11 cellular contexts compared by ENCODE assay signal in genomic region chr2:52495816-52496215, GRCh38.
"Had no signal": no experiment of that assay in that cellular context is flagged by ENCODE, and none has a peak within 500 bp of the region (broad histone marks: within the 10 kb centered on the region; RNA-seq: fewer than 3 reads in every experiment).

No MANE protein-coding gene starts in this region.

- H3K4me2 ChIP-seq: GM23338 had no signal

- H3K4me3 ChIP-seq: GM23248, GM23338, HAP-1 had no signal

- FAIRE-seq: H1, H54 had no signal

- H3K36me3 ChIP-seq: HAP-1 had no signal

- H3K27ac Mint-ChIP-seq: GM23338, H9, HFFc6 had no signal

- H3K9me3 ChIP-seq: HAP-1 had no signal

- H3K4me3 Mint-ChIP-seq: GM23338, H9, HFFc6 had no signal

- H3K9ac ChIP-seq: GM23248 had no signal

- H2AFZ ChIP-seq: GM23248, GM23338 had no signal

- ATAC-seq: GM23338, HCT116 had no signal

- H3K27ac ChIP-seq: GM23248 had no signal

- DNase-seq: GM23248, GOT3, H7, H9, HCEC 1CT, HFFc6 had no signal

- H3K4me1 Mint-ChIP-seq: GM23338, H9 had no signal

- H3K4me1 ChIP-seq: HAP-1 had no signal
